ENCODE assay signal across 8 cellular contexts in genomic region chr18:34222396-34223163, GRCh38. TPM values are rescaled to one million over a fixed set of nuclear protein-coding genes. Genes with fewer than 3 reads are reported as not detected.
DNase-seq lines count a peak whose midpoint lies in the region; ATAC-seq and TF ChIP-seq lines count a peak whose summit lies in the region.

No MANE protein-coding gene starts in this region.

- H3K4me1 ChIP-seq in NT2/D1 (ENCODE audit: insufficient read depth, insufficient read length) (no peaks in the 10 kb centered on the region), esophagus squamous epithelium (peaks cover 14 to 36% (median 31%) of the 10 kb centered on the region in 3 donors)

- H3K27ac Mint-ChIP-seq in nephron progenitor cell, result no peak overlapping the region

- H3K9ac ChIP-seq in NT2/D1 (ENCODE audit: insufficient read length, low read depth), result peak overlapping the region; percentile 61

- 2 to 8% methylated on average over 9 to 31 of the region's 66 CpGs for WGBS in esophagus squamous epithelium, 2 donors

- intact Hi-C loops in esophagus squamous epithelium (cut with DNase I), result no loop called here

- H3K4me1 Mint-ChIP-seq in nephron progenitor cell, result peaks cover 20% of the 10 kb centered on the region

- H3K9me3 ChIP-seq in NT2/D1 (ENCODE audit: insufficient read depth, low read length), result no peaks in the 10 kb centered on the region
- H3K9me3 ChIP-seq in esophagus squamous epithelium, result no peaks in the 10 kb centered on the region

- no peaks in the 10 kb centered on the region for H3K9me3 Mint-ChIP-seq in nephron progenitor cell

- no peaks in the 10 kb centered on the region for H3K36me3 Mint-ChIP-seq in nephron progenitor cell (ENCODE audit: low read depth)

- no peak for TF ChIP-seq POLR2A in esophagus squamous epithelium (IDR thresholded peaks at IDR 0.05)

- peak; percentile 87 for DNase-seq in COR-L47 (lab: John Stamatoyannopoulos, UW)
- DNase-seq in NT2/D1 (ENCODE audit: low read depth, low spot score), result no peak
- DNase-seq in esophagus squamous epithelium (lab: John Stamatoyannopoulos, UW), result no peak
- peak; percentile 63 for DNase-seq in nephron progenitor cell
- DNase-seq in GM19240 (ENCODE audit: insufficient read length, low spot score), result no peak
- no peak for DNase-seq in Kasumi-1 (lab: John Stamatoyannopoulos, UW)

- H3K4me3 ChIP-seq in NT2/D1 (ENCODE audit: insufficient read length, low read depth) (peak overlapping the region; percentile 56), esophagus squamous epithelium (peak overlapping the region; percentile 16 to 63 (median 40))

- no peak overlapping the region for H3K27ac ChIP-seq in esophagus squamous epithelium

- ATAC-seq in HG02759 (IDR thresholded peaks at IDR 0.05; ENCODE audit: unreplicated experiment) (peak; percentile 59), HG03280 (IDR thresholded peaks at IDR 0.05; ENCODE audit: unreplicated experiment) (no peak)

- H3K36me3 ChIP-seq in NT2/D1 (ENCODE audit: insufficient read depth, insufficient read length, low read length) (no peaks in the 10 kb centered on the region), esophagus squamous epithelium (no peaks in the 10 kb centered on the region)

- H3K27me3 Mint-ChIP-seq in nephron progenitor cell (ENCODE audit: low read depth, poor library complexity), result peaks cover 92% of the 10 kb centered on the region

- TF ChIP-seq CTCF in esophagus squamous epithelium (IDR thresholded peaks at IDR 0.05) (no peak), nephron progenitor cell (IDR thresholded peaks at IDR 0.05) (no peak)

- H3K27me3 ChIP-seq in NT2/D1 (ENCODE audit: insufficient read depth, insufficient read length) (peaks cover 51% of the 10 kb centered on the region), esophagus squamous epithelium (peaks cover 5 to 88% (median 21%) of the 10 kb centered on the region in 4 donors)

- H3K4me3 Mint-ChIP-seq in nephron progenitor cell, result peak overlapping the region; percentile 83

RNA-seq across cellular contexts. Expression of gene NOL4, which starts 2.1 kb away (rescaled TPM):
- total RNA-seq in esophagus squamous epithelium, result not detected

Comparison
In these comparisons a context has a peak if more than half of its experiments do, and no peak if none do; other contexts are left out.
1. DNase-seq: peak in COR-L47 (single experiment) and nephron progenitor cell (single experiment); none in NT2/D1 (single experiment), esophagus squamous epithelium (single experiment), GM19240 (single experiment) and Kasumi-1 (0 of 2).